In the genomic region with DNA sequence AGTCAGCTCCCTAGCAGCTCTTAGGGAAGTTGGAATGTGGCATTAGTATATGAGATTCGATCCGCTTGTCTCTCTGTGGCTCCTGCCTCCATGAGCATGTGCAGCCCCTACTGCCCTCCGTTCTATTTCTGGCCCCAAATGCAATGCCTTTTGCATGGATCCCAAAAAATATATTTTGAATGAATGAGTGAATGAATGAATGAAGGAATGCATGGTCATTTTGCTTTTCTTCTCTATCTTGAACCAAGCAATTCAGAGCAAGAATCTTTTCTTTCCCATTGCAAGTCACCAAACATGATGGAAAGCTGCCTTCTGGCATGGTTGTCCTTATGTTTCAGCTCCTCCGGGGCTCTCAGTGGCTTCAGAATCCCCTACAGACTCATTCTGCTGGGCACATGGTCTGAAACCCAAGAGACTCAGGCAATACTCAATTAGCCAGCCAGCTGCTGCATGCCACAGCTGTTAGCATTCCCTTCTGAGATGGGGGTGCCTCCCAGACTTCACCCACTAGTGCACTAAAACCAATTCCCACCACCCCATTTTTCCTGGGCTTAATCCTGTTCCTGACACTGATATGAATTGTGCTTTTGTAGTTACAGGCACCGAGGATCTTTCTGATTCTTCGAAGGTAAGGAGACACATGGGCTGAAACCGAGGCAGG, we compare ENCODE assay signal across 19 cellular contexts. TPM values are rescaled to one million over a fixed set of nuclear protein-coding genes. Genes with fewer than 3 reads are reported as not detected.
DNase-seq lines count a peak whose midpoint lies in the region; ATAC-seq, FAIRE-seq and TF ChIP-seq lines count a peak whose summit lies in the region.
"Had no signal": no experiment of that assay in that cellular context is flagged by ENCODE, and none has a peak within 500 bp of the region (broad histone marks: within the 10 kb centered on the region; RNA-seq: fewer than 3 reads in every experiment).

No MANE protein-coding gene starts in this region.

- H3K36me3 ChIP-seq in SJCRH30 (no peaks in the 10 kb centered on the region), GM12878 (ENCODE audit: control insufficient read depth in 2 of 2, insufficient read depth in 2 of 2, low read length in 1 of 2) (no peaks in the 10 kb centered on the region), thyroid gland (no peaks in the 10 kb centered on the region)
- H3K36me3 ChIP-seq: BE2C, HAP-1 had no signal

- peak; percentile 67 to 78 for DNase-seq in SJCRH30
- no peak for DNase-seq in GM12878 (ENCODE audit: low read depth, low spot score)
- no peak for DNase-seq in thyroid gland
- no peak for DNase-seq in left cardiac atrium
- DNase-seq: BE2C; CD4-positive, alpha-beta memory T cell; DND-41; GDM1 had no signal

- WGBS in GM12878 (ENCODE audit: insufficient coverage, insufficient replicate concordance, low lambda C conversion rate, missing lambda C conversion rate), result 16% methylated on average over 7 of the region's 7 CpGs
- WGBS in thyroid gland, 2 donors, result 93 to 95% methylated on average over 7 of the region's 7 CpGs

- CTCF ChIA-PET in GM12878 (lab: Yijun Ruan, JAX), result interaction anchor here (0.7 to 1.3 kb wide), 3 partner anchors 28 to 285 kb away, joined by 3 read pairs; no protein-coding TSS in a partner anchor

- H2AFZ ChIP-seq in GM12878 (ENCODE audit: control insufficient read depth, low read depth, low read length), result no peak overlapping the region

- TF ChIP-seq POLR2A in GM12878 (IDR thresholded peaks at IDR 0.05; ENCODE audit: low read depth, low read length) (no peak), thyroid gland (IDR thresholded peaks at IDR 0.05) (no peak)

- RAD21 ChIA-PET in GM12878 (lab: Charles Lee; ENCODE audit: unreplicated experiment), result interaction anchor here (0.6 kb wide), 1 partner anchor 45 kb away, joined by 3 read pairs; no protein-coding TSS in a partner anchor

- H3K27ac Mint-ChIP-seq in nephron, result peak overlapping the region in 2 of 3 experiments; percentile 31 to 53
- H3K27ac Mint-ChIP-seq: CD4-positive, alpha-beta memory T cell had no signal

- peaks cover 12% of the 10 kb centered on the region for H3K27me3 Mint-ChIP-seq in nephron (ENCODE audit: low read depth)

- in situ Hi-C loops in GM12878 (cut with MboI), result no loop called here

- FAIRE-seq in GM12878 (lab: Jason Lieb, UNC), result no peak
- FAIRE-seq: A549, GM19239, H1, HepG2, HTR-8/SVneo had no signal

- no peak for ATAC-seq in GM12878
- no peak for ATAC-seq in GM21723 (IDR thresholded peaks at IDR 0.05; ENCODE audit: unreplicated experiment)
- ATAC-seq in HG02759 (IDR thresholded peaks at IDR 0.05; ENCODE audit: unreplicated experiment), result no peak
- ATAC-seq in left cardiac atrium, result no peak
- ATAC-seq: A549, HepG2 had no signal

- intact Hi-C loops in GM12878 (cut with micrococcal nuclease; ENCODE audit: unreplicated experiment), result no loop called here
- intact Hi-C loops in thyroid gland (cut with DNase I), result no loop called here
- intact Hi-C loops in left cardiac atrium (cut with DNase I), result no loop called here

- no peaks in the 10 kb centered on the region for H3K9me3 Mint-ChIP-seq in nephron

- peak overlapping the region; percentile 30 for H3K27ac ChIP-seq in SJCRH30
- H3K27ac ChIP-seq in GM12878 (ENCODE audit: control insufficient read depth, insufficient read depth), result no peak overlapping the region
- H3K27ac ChIP-seq in thyroid gland, result peak overlapping the region in 2 of 3 donors; percentile 65 to 99
- H3K27ac ChIP-seq: A549, C4-2B had no signal

- H3K4me1 Mint-ChIP-seq in nephron, result peaks cover 19% of the 10 kb centered on the region
- H3K4me1 Mint-ChIP-seq: CD4-positive, alpha-beta memory T cell had no signal

- no TSS peak for BruUV-seq in GM12878 (replicated peaks; lab: Mats Ljungman, UMichigan)

- no peak overlapping the region for H3K4me2 ChIP-seq in GM12878 (ENCODE audit: control insufficient read depth, insufficient read depth)
- H3K4me2 ChIP-seq: A549 had no signal

- TF ChIP-seq EP300 in GM12878 (IDR thresholded peaks at IDR 0.05; ENCODE audit: borderline replicate concordance in 1 of 2, control insufficient read depth in 1 of 2, low read depth in 2 of 2, low read length in 2 of 2), result no peak

- H3K79me2 ChIP-seq in GM12878 (ENCODE audit: control insufficient read depth, insufficient read depth, low read length), result no peaks in the 10 kb centered on the region

- TF ChIP-seq CTCF in GM12878 (IDR thresholded peaks at IDR 0.05 in 2 of 3, conservative IDR thresholded peaks at IDR 0.05 in 1 of 3; ENCODE audit: control insufficient read depth in 2 of 3, extremely low read depth in 1 of 3, insufficient read depth in 1 of 3, low read depth in 3 of 3, low read length in 3 of 3) (no peak), nephron (IDR thresholded peaks at IDR 0.05; ENCODE audit: unreplicated experiment in 3 of 3) (no peak), thyroid gland (IDR thresholded peaks at IDR 0.05) (no peak)

- H3K27me3 ChIP-seq in SJCRH30 (no peaks in the 10 kb centered on the region), GM12878 (replicated peaks in 1 of 2; ENCODE audit: control insufficient read depth in 2 of 2, insufficient read depth in 2 of 2, low read length in 1 of 2) (peaks cover 2 to 3% of the 10 kb centered on the region in 2 experiments; a peak in 3 of 4 replicates), thyroid gland (no peaks in the 10 kb centered on the region)
- H3K27me3 ChIP-seq: BE2C had no signal

- H3K9ac ChIP-seq in GM12878 (ENCODE audit: control insufficient read depth, insufficient read depth, low read length), result no peak overlapping the region

- H3K4me3 Mint-ChIP-seq in nephron, result no peak overlapping the region
- H3K4me3 Mint-ChIP-seq: CD4-positive, alpha-beta memory T cell had no signal

- POLR2A ChIA-PET in GM12878 (lab: Charles Lee), result no interaction called here

- no peaks in the 10 kb centered on the region for H3K36me3 Mint-ChIP-seq in nephron (ENCODE audit: low read depth)
- H3K36me3 Mint-ChIP-seq: CD4-positive, alpha-beta memory T cell had no signal

- SMC1A ChIA-PET in GM12878 (lab: Charles Lee; ENCODE audit: uncharacterized antibody, unreplicated experiment), result interaction anchor here (1.1 kb wide), 1 partner anchor 13 kb away, joined by 4 read pairs; no protein-coding TSS in a partner anchor

- TF ChIP-seq RAD21 in GM12878 (IDR thresholded peaks at IDR 0.05; ENCODE audit: insufficient read depth, low read depth, low read length), result no peak

- H3K9me3 ChIP-seq in SJCRH30 (replicated peaks), result no peaks in the 10 kb centered on the region
- H3K9me3 ChIP-seq in GM12878 (replicated peaks; ENCODE audit: control insufficient read depth, insufficient read depth, low read length), result no peaks in the 10 kb centered on the region
- no peaks in the 10 kb centered on the region for H3K9me3 ChIP-seq in thyroid gland
- H3K9me3 ChIP-seq: A549, BE2C, HAP-1 had no signal

- no peaks in the 10 kb centered on the region for H4K20me1 ChIP-seq in GM12878 (ENCODE audit: control insufficient read depth, insufficient read depth)

- peaks cover 10% of the 10 kb centered on the region for H3K4me1 ChIP-seq in SJCRH30
- H3K4me1 ChIP-seq in GM12878 (ENCODE audit: control insufficient read depth, insufficient read depth, low read length), result no peaks in the 10 kb centered on the region
- H3K4me1 ChIP-seq in thyroid gland, result peaks cover 34 to 48% of the 10 kb centered on the region in 2 donors
- H3K4me1 ChIP-seq: A549, BE2C, HAP-1 had no signal

- H3K4me3 ChIP-seq in SJCRH30 (no peak overlapping the region), GM12878 (no peak overlapping the region), thyroid gland (replicated peaks in 1 of 3) (no peak overlapping the region)
- H3K4me3 ChIP-seq: A549, HAP-1 had no signal

TF ChIP-seq in GM12878, 131 proteins besides CTCF, POLR2A, EP300 and RAD21:
- TF ChIP-seq ZNF24 (IDR thresholded peaks at IDR 0.05) (peak; percentile 54; the same call in 1 of the 2 replicates), SREBF1 (IDR thresholded peaks at IDR 0.05; ENCODE audit: low read length) (no peak)
TF ChIP-seq in GM12878: peak in this region for 1.

RNA-seq across cellular contexts. Expression of gene IYD, which starts 2.6 kb away (rescaled TPM):
- total RNA-seq in SJCRH30 (2014; rRNA removed; shearing (Covaris generic)), result not detected in 2 replicates
- total RNA-seq in GM12878 (2013; cell fraction: nucleolus; rRNA removed), result not detected in 2 replicates
- total RNA-seq in GM12878 (2014; rRNA removed) (not detected in 2 replicates), GM12878 (2014; rRNA removed; fragmentation: Illumina TruSeq; extraction: Trizol) (not detected in 2 replicates), GM12878 (2021) (0.24 TPM in 1 of 2 replicates, not detected in the other), thyroid gland (1,000 to 10,000 TPM in 1 of 4 donors, 100 to 1,000 TPM in 3; 571 to 1,038 (median 665) TPM), left cardiac atrium (not detected)
- not detected for polyA plus RNA-seq in GM12878 (2011; ENCODE audit: low read depth)
- polyA plus RNA-seq in GM12878 (2011; rRNA removed) (0.03 and 0.07 TPM in 2 replicates), GM12878 (2014; fragmentation: Illumina TruSeq; extraction: Trizol) (not detected in 2 replicates), GM12878 (2014; fragmentation: Nextera tagmentation; extraction: Ambion mirVana) (not detected), GM12878 (2014; rRNA removed) (not detected in 2 replicates), GM12878 (2016; fragmentation: Nextera tagmentation; extraction: Ambion mirVana) (not detected)
- under 0.01 and 0.01 TPM in 2 replicates for polyA plus RNA-seq in GM12878 (2011; cell fraction: cytosol; rRNA removed)
- polyA plus RNA-seq in GM12878 (2011; cell fraction: nucleus; rRNA removed), result 0.01 and 0.03 TPM in 2 replicates
- polyA plus RNA-seq in GM12878 (2012), result not detected in 2 replicates
- not detected in 2 replicates for polyA minus RNA-seq in GM12878 (2011; rRNA and poly(A)+ RNA removed)
- not detected in 2 replicates for polyA minus RNA-seq in GM12878 (2011; cell fraction: cytosol; rRNA and poly(A)+ RNA removed)
- not detected in 2 replicates for polyA minus RNA-seq in GM12878 (2011; cell fraction: nucleus; rRNA and poly(A)+ RNA removed)
- total RNA-seq: CD4-positive, alpha-beta memory T cell; H1 had no signal
- polyA plus RNA-seq: AG04450; CD4-positive, alpha-beta memory T cell; H1 had no signal

Comparison
In these comparisons a context has a peak if more than half of its experiments do, and no peak if none do; other contexts are left out.
1. DNase-seq: peak in SJCRH30 (2 of 2); none in GM12878 (single experiment), thyroid gland (0 of 2) and left cardiac atrium (single experiment).
2. RNA of gene IYD, which starts 2.6 kb away (total RNA-seq): 571 to 1,038 TPM in thyroid gland; not detected in SJCRH30, 0.24 TPM in GM12878 and not detected in left cardiac atrium; every median in the first group is over 100 times any median in the second.